In genomic region chr18:59649575-59649974, GRCh38 we compare ENCODE assay signal across 25 cellular contexts. TPM values are rescaled to one million over a fixed set of nuclear protein-coding genes. Genes with fewer than 3 reads are reported as not detected.
DNase-seq lines count a peak whose midpoint lies in the region; ATAC-seq and TF ChIP-seq lines count a peak whose summit lies in the region.
"Had no signal": no experiment of that assay in that cellular context is flagged by ENCODE, and none has a peak within 500 bp of the region (broad histone marks: within the 10 kb centered on the region; RNA-seq: fewer than 3 reads in every experiment).

No MANE protein-coding gene starts in this region.

- H3K27me3 ChIP-seq in muscle layer of colon (ENCODE audit: control insufficient read depth in 1 of 2, insufficient read depth in 2 of 2, low read length in 2 of 2) = no peaks in the 10 kb centered on the region
- H3K27me3 ChIP-seq in sigmoid colon = no peaks in the 10 kb centered on the region
- H3K27me3 ChIP-seq: BE2C, SJSA1 had no signal

- H3K36me3 ChIP-seq in muscle layer of colon (ENCODE audit: insufficient read depth, low read length) (no peaks in the 10 kb centered on the region), sigmoid colon (no peaks in the 10 kb centered on the region)
- H3K36me3 ChIP-seq: BE2C, SJSA1 had no signal

- no peak for ATAC-seq in HG03135 (IDR thresholded peaks at IDR 0.05; ENCODE audit: unreplicated experiment)
- ATAC-seq: GM12878, HepG2, Panc1 had no signal

- BruUV-seq in Calu3 (replicated peaks; lab: Mats Ljungman, UMichigan) = no TSS peak

- CTCF ChIA-PET in Calu3 (lab: Charles Lee) = no interaction called here

- peaks cover 67% of the 10 kb centered on the region for H3K4me1 ChIP-seq in muscle layer of colon (ENCODE audit: insufficient read depth, low read length)
- peaks cover 0 to 85% (median 77%) of the 10 kb centered on the region in 4 donors for H3K4me1 ChIP-seq in sigmoid colon
- H3K4me1 ChIP-seq: BE2C, SJSA1 had no signal

- no peak overlapping the region for H3K9ac ChIP-seq in muscle layer of colon (ENCODE audit: low read length)

- TF ChIP-seq CTCF in choroid plexus epithelial cell (conservative IDR thresholded peaks at IDR 0.05; ENCODE audit: low read depth, low read length) = no peak
- TF ChIP-seq CTCF in sigmoid colon (IDR thresholded peaks at IDR 0.05) = no peak
- no peak for TF ChIP-seq CTCF in Calu3 (IDR thresholded peaks at IDR 0.05; ENCODE audit: unreplicated experiment)

- no peak for TF ChIP-seq POLR2A in sigmoid colon (IDR thresholded peaks at IDR 0.05)

- H3K4me1 Mint-ChIP-seq in Calu3 (ENCODE audit: low read depth, unreplicated experiment) = no peaks in the 10 kb centered on the region

- WGBS in sigmoid colon, 2 donors = 59 to 68% methylated on average over 1 of the region's 1 CpG

- no peak for TF ChIP-seq EP300 in sigmoid colon (IDR thresholded peaks at IDR 0.05)

- H3K36me3 Mint-ChIP-seq in Calu3 (ENCODE audit: insufficient read depth, unreplicated experiment) = no peaks in the 10 kb centered on the region

- intact Hi-C loops in sigmoid colon (cut with DNase I) (no loop called here), Calu3 (cut with micrococcal nuclease; ENCODE audit: unreplicated experiment) (no loop called here)

- H3K27me3 Mint-ChIP-seq in Calu3 (ENCODE audit: unreplicated experiment) = peaks cover 76% of the 10 kb centered on the region

- H3K9me3 Mint-ChIP-seq in Calu3 (ENCODE audit: low read depth, unreplicated experiment) = no peaks in the 10 kb centered on the region

- H3K4me3 Mint-ChIP-seq in Calu3 (ENCODE audit: low read depth, unreplicated experiment) = no peak overlapping the region

- H3K27ac ChIP-seq in muscle layer of colon (ENCODE audit: low read depth, low read length) (peak overlapping the region; percentile 29), sigmoid colon (peak overlapping the region in 3 of 4 donors; percentile 75 to 84 (median 80))
- H3K27ac ChIP-seq: SJSA1 had no signal

- peak; percentile 38 for DNase-seq in HCEC 1CT
- DNase-seq in choroid plexus epithelial cell (ENCODE audit: low read depth) = peak; percentile 70
- no peak for DNase-seq in sigmoid colon
- DNase-seq in Calu3 = no peak
- DNase-seq in RKO (ENCODE audit: low spot score) = no peak
- no peak for DNase-seq in NOMO-1 treated with DMSO at 0.1 percent for 48 hours (lab: John Stamatoyannopoulos, UW; ENCODE audit: unreplicated experiment)
- DNase-seq: BE2C; DMS79; KBM-7; NCI-H1092 treated with DMSO at 0.1 percent for 48 hours; NCI-H1436 treated with DMSO at 0.1 percent for 48 hours; NCI-H1930; NCI-H2171; NCI-H345; NCI-H774; NK-92 treated with Interleukin-12 subunit alpha and Interleukin-12 subunit beta, amount 100 ng/mL, for 24 hours had no signal

- no peak overlapping the region for H3K27ac Mint-ChIP-seq in Calu3 (ENCODE audit: unreplicated experiment)

- no peak overlapping the region for H3K4me3 ChIP-seq in choroid plexus epithelial cell (ENCODE audit: low read depth, low read length)
- H3K4me3 ChIP-seq in muscle layer of colon (ENCODE audit: low read depth in 1 of 2, low read length in 2 of 2) = no peak overlapping the region
- no peak overlapping the region for H3K4me3 ChIP-seq in sigmoid colon
- H3K4me3 ChIP-seq: GM12878, SJSA1 had no signal

- no peaks in the 10 kb centered on the region for H3K9me3 ChIP-seq in muscle layer of colon (ENCODE audit: low read length)
- H3K9me3 ChIP-seq in sigmoid colon = no peaks in the 10 kb centered on the region
- H3K9me3 ChIP-seq: BE2C, SJSA1 had no signal

RNA-seq across cellular contexts. Expression of gene CCBE1, which starts 47.6 kb away (rescaled TPM):
- total RNA-seq in sigmoid colon (10 to 100 TPM; 38.9 to 61.1 (median 48.9) TPM), Calu3 (2022) (0.05 and 0.12 TPM in 2 replicates)
- 1 to 10 TPM in 1 of 3 donors, under 1 TPM in 2; 0.23 to 2.4 (median 0.60) TPM for polyA plus RNA-seq in sigmoid colon
- total RNA-seq: A673, H4, HepG2, HT-29 had no signal
- polyA plus RNA-seq: HepG2 had no signal

Comparison
In these comparisons a context has a peak if more than half of its experiments do, and no peak if none do; other contexts are left out.
1. DNase-seq: peak in HCEC 1CT (single experiment) and choroid plexus epithelial cell (single experiment); none in sigmoid colon (single experiment), Calu3 (single experiment), RKO (single experiment) and NOMO-1 treated with DMSO at 0.1 percent for 48 hours (single experiment).
2. RNA of gene CCBE1, which starts 47.6 kb away (total RNA-seq): 38.9 to 61.1 TPM in sigmoid colon; 0.05 to 0.12 TPM in Calu3; every median in the first group is over 10 times any median in the second.